Comparison of ENCODE assay signal across 27 cellular contexts in the genomic region with DNA sequence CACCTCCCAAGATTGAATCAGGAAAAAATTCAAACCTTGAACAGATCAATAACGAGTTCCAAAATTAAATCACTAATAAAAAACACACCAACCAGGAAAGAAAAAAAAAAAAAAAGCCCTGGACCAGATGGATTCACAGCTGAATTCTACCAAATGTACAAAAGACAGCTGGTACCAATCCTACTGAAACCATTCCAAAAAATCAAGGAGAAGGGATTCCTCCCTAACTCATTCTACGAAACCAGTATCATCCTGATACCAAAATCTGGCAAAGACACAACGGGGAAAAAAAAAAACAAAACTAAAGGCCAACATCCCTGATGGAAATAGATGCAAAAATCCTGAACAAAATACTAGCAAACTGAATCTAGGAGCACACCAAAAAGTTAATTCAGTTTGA. TPM values are rescaled to one million over a fixed set of nuclear protein-coding genes. Genes with fewer than 3 reads are reported as not detected.
DNase-seq lines count a peak whose midpoint lies in the region; ATAC-seq and TF ChIP-seq lines count a peak whose summit lies in the region.
"Had no signal": no experiment of that assay in that cellular context is flagged by ENCODE, and none has a peak within 500 bp of the region (broad histone marks: within the 10 kb centered on the region; RNA-seq: fewer than 3 reads in every experiment).

No MANE protein-coding gene starts in this region.

- H3K4me3 Mint-ChIP-seq in natural killer cell: no peak overlapping the region
- no peak overlapping the region for H3K4me3 Mint-ChIP-seq in natural killer cell treated with Interleukin-12 subunit alpha and Interleukin-12 subunit beta and Interleukin-15 and Interleukin-18, amount 100 ng/mL, for 72 hours
- H3K4me3 Mint-ChIP-seq: CD8-positive, alpha-beta T cell had no signal

- H3K9me2 ChIP-seq in hepatocyte (replicated peaks; ENCODE audit: insufficient read depth): no peaks in the 10 kb centered on the region

- no peak overlapping the region for H3K4me2 ChIP-seq in hepatocyte
- H3K4me2 ChIP-seq: PC-9 had no signal

- DNase-seq in natural killer cell (no peak), NCI-H1694 treated with DMSO at 0.1 percent for 48 hours (lab: John Stamatoyannopoulos, UW) (peak; percentile 65), cerebellar nuclear complex (lab: John Stamatoyannopoulos, UW) (peak; percentile 9 to 19), omental fat pad (ENCODE audit: low spot score) (no peak), hepatocyte (ENCODE audit: low spot score) (no peak)
- no peak for DNase-seq in natural killer cell treated with Interleukin-12 subunit alpha and Interleukin-12 subunit beta and Interleukin-15 and Interleukin-18, amount 100 ng/mL, for 72 hours (ENCODE audit: low spot score)
- DNase-seq: AML-193; Caco-2; CD8-positive, alpha-beta T cell; DMS 273 treated with DMSO at 0.1 percent for 48 hours; DMS79; EL; GF-D8; GM23248; H7; NCI-H1105 treated with DMSO at 0.1 percent for 48 hours; NCI-H146; NCI-H2029 treated with DMSO at 0.1 percent for 48 hours; NCI-H226; NCI-H524 treated with DMSO at 0.1 percent for 48 hours; NCI-H82; PC-9; SJCRH30 had no signal

- no peaks in the 10 kb centered on the region for H3K36me3 ChIP-seq in hepatocyte (replicated peaks; ENCODE audit: insufficient read depth, low read depth)

- ATAC-seq in natural killer cell (no peak), omental fat pad (ENCODE audit: low FRiP score) (no peak), HG03520 (IDR thresholded peaks at IDR 0.05; ENCODE audit: unreplicated experiment) (no peak), GM18907 (IDR thresholded peaks at IDR 0.05; ENCODE audit: unreplicated experiment) (no peak)
- ATAC-seq in natural killer cell treated with Interleukin-12 subunit alpha and Interleukin-12 subunit beta and Interleukin-15 and Interleukin-18, amount 100 ng/mL, for 72 hours: no peak
- ATAC-seq: CD8-positive, alpha-beta T cell; K562; SK-N-SH treated with all-trans-retinoic acid at 6 μM for 48 hours had no signal

- H3K9me3 ChIP-seq in hepatocyte (ENCODE audit: low read depth): no peaks in the 10 kb centered on the region
- H3K9me3 ChIP-seq: Caco-2 had no signal

- no peak overlapping the region for H2AFZ ChIP-seq in hepatocyte
- H2AFZ ChIP-seq: GM23248, PC-9 had no signal

- intact Hi-C loops in natural killer cell (cut with micrococcal nuclease): no loop called here

- H3K27me3 Mint-ChIP-seq in natural killer cell (ENCODE audit: low read depth in 2 of 2): no peaks in the 10 kb centered on the region
- H3K27me3 Mint-ChIP-seq in natural killer cell treated with Interleukin-12 subunit alpha and Interleukin-12 subunit beta and Interleukin-15 and Interleukin-18, amount 100 ng/mL, for 72 hours: no peaks in the 10 kb centered on the region

- H3K4me1 ChIP-seq in hepatocyte (ENCODE audit: insufficient read depth): no peaks in the 10 kb centered on the region
- H3K4me1 ChIP-seq: Caco-2, SJCRH30 had no signal

- no peaks in the 10 kb centered on the region for H3K27me3 ChIP-seq in hepatocyte
- H3K27me3 ChIP-seq: SJCRH30 had no signal

- no peaks in the 10 kb centered on the region for H3K9me3 Mint-ChIP-seq in natural killer cell
- no peaks in the 10 kb centered on the region for H3K9me3 Mint-ChIP-seq in natural killer cell treated with Interleukin-12 subunit alpha and Interleukin-12 subunit beta and Interleukin-15 and Interleukin-18, amount 100 ng/mL, for 72 hours
- H3K9me3 Mint-ChIP-seq: CD8-positive, alpha-beta T cell had no signal

- no peaks in the 10 kb centered on the region for H4K20me1 ChIP-seq in hepatocyte (ENCODE audit: insufficient read depth, poor library complexity, severe bottlenecking)

- peak overlapping the region; percentile 21 to 26 for H3K27ac Mint-ChIP-seq in natural killer cell
- H3K27ac Mint-ChIP-seq in natural killer cell treated with Interleukin-12 subunit alpha and Interleukin-12 subunit beta and Interleukin-15 and Interleukin-18, amount 100 ng/mL, for 72 hours: no peak overlapping the region

- no peak overlapping the region for H3K4me3 ChIP-seq in hepatocyte
- H3K4me3 ChIP-seq: GM23248, K562, PC-9, SJCRH30 had no signal

- WGBS in hepatocyte (ENCODE audit: low lambda C conversion rate, missing lambda C conversion rate): 99% methylated on average over 3 of the region's 3 CpGs

- H3K79me2 ChIP-seq in hepatocyte: peaks cover 20% of the 10 kb centered on the region

- H3K4me1 Mint-ChIP-seq in natural killer cell: peaks cover 37 to 41% of the 10 kb centered on the region in 2 donors
- peaks cover 20 to 37% of the 10 kb centered on the region in 2 donors for H3K4me1 Mint-ChIP-seq in natural killer cell treated with Interleukin-12 subunit alpha and Interleukin-12 subunit beta and Interleukin-15 and Interleukin-18, amount 100 ng/mL, for 72 hours (ENCODE audit: low read depth in 2 of 2)

- H3K36me3 Mint-ChIP-seq in natural killer cell: no peaks in the 10 kb centered on the region
- peaks cover 3% of the 10 kb centered on the region for H3K36me3 Mint-ChIP-seq in natural killer cell treated with Interleukin-12 subunit alpha and Interleukin-12 subunit beta and Interleukin-15 and Interleukin-18, amount 100 ng/mL, for 72 hours

- no peak for TF ChIP-seq CTCF in natural killer cell (IDR thresholded peaks at IDR 0.05)
- TF ChIP-seq CTCF in omental fat pad (IDR thresholded peaks at IDR 0.05): no peak
- TF ChIP-seq CTCF in hepatocyte (IDR thresholded peaks at IDR 0.05; ENCODE audit: poor library complexity): no peak

- H3K27ac ChIP-seq in hepatocyte: no peak overlapping the region
- H3K27ac ChIP-seq: GM23248, PC-9, SJCRH30 had no signal

RNA-seq across cellular contexts. Expression of gene SLC12A8, which starts 54.4 kb away (rescaled TPM):
- 1 to 10 TPM in 1 of 3 donors, under 1 TPM in 2; 0.25 to 1.4 (median 0.61) TPM for total RNA-seq in natural killer cell
- 1 to 10 TPM; 2.7 to 4.7 TPM for total RNA-seq in natural killer cell treated with Interleukin-12 subunit alpha and Interleukin-12 subunit beta and Interleukin-15 and Interleukin-18, amount 100 ng/mL, for 72 hours
- 10 to 100 TPM in 1 of 4 donors, 1 to 10 TPM in 2, not detected in 1; 2.6 to 65.3 (median 8.7) TPM for total RNA-seq in omental fat pad
- 20.0 and 21.5 TPM in 2 replicates for total RNA-seq in hepatocyte
- 18.9 and 19.3 TPM in 2 replicates for polyA plus RNA-seq in hepatocyte
- total RNA-seq: CD8-positive, alpha-beta T cell had no signal

Comparison
In these comparisons a context has a peak if more than half of its experiments do, and no peak if none do; other contexts are left out.
1. H3K27ac Mint-ChIP-seq: peak in natural killer cell (2 of 2); none in natural killer cell treated with Interleukin-12 subunit alpha and Interleukin-12 subunit beta and Interleukin-15 and Interleukin-18, amount 100 ng/mL, for 72 hours (0 of 2).
2. DNase-seq: peak in NCI-H1694 treated with DMSO at 0.1 percent for 48 hours (single experiment) and cerebellar nuclear complex (2 of 2); none in natural killer cell (single experiment), natural killer cell treated with Interleukin-12 subunit alpha and Interleukin-12 subunit beta and Interleukin-15 and Interleukin-18, amount 100 ng/mL, for 72 hours (single experiment), omental fat pad (single experiment) and hepatocyte (single experiment).